9 cellular contexts compared by ENCODE assay signal in genomic region chr19:11191273-11191755, GRCh38. TPM values are rescaled to one million over a fixed set of nuclear protein-coding genes. Genes with fewer than 3 reads are reported as not detected.
DNase-seq lines count a peak whose midpoint lies in the region; ATAC-seq and TF ChIP-seq lines count a peak whose summit lies in the region.
"Had no signal": no experiment of that assay in that cellular context is flagged by ENCODE, and none has a peak within 500 bp of the region (broad histone marks: within the 10 kb centered on the region; RNA-seq: fewer than 3 reads in every experiment).

No MANE protein-coding gene starts in this region.

- WGBS in esophagus muscularis mucosa = 9% methylated on average over 8 of the region's 8 CpGs

- H3K9me3 ChIP-seq in Panc1 (ENCODE audit: control insufficient read depth, insufficient read depth, low read depth, low read length) (no peaks in the 10 kb centered on the region), esophagus muscularis mucosa (no peaks in the 10 kb centered on the region)
- no peaks in the 10 kb centered on the region for H3K9me3 ChIP-seq in CD4-positive, alpha-beta memory T cell (ENCODE audit: control insufficient read depth in 1 of 2, low read length in 2 of 2)

- H3K27ac ChIP-seq in Panc1 (ENCODE audit: low read length) (no peak overlapping the region), esophagus muscularis mucosa (replicated peaks in 1 of 4) (peak overlapping the region; percentile 89 to 98 (median 96))
- H3K27ac ChIP-seq in CD4-positive, alpha-beta memory T cell (ENCODE audit: low read depth, low read length) = no peak overlapping the region
- H3K27ac ChIP-seq: cardiac muscle cell had no signal

- H3K4me3 ChIP-seq in Panc1 (ENCODE audit: low read depth in 2 of 2, low read length in 2 of 2) = no peak overlapping the region
- peak overlapping the region; percentile 2 to 83 (median 44) for H3K4me3 ChIP-seq in esophagus muscularis mucosa
- H3K4me3 ChIP-seq in CD4-positive, alpha-beta memory T cell (ENCODE audit: low read length in 2 of 2) = no peak overlapping the region
- H3K4me3 ChIP-seq: cardiac muscle cell had no signal

- H3K9me3 Mint-ChIP-seq in osteocyte (ENCODE audit: unreplicated experiment) = no peaks in the 10 kb centered on the region
- H3K9me3 Mint-ChIP-seq in CD4-positive, alpha-beta memory T cell = no peaks in the 10 kb centered on the region

- H3K4me1 Mint-ChIP-seq in osteocyte (ENCODE audit: unreplicated experiment) = peaks cover 76% of the 10 kb centered on the region
- H3K4me1 Mint-ChIP-seq in CD4-positive, alpha-beta memory T cell = peaks cover 2 to 9% (median 5%) of the 10 kb centered on the region in 4 donors

- H3K4me1 ChIP-seq in Panc1 (ENCODE audit: control insufficient read depth, insufficient read depth, low read length) (peaks cover 9% of the 10 kb centered on the region), esophagus muscularis mucosa (peaks cover 91 to 100% (median 100%) of the 10 kb centered on the region in 4 donors)
- H3K4me1 ChIP-seq in CD4-positive, alpha-beta memory T cell (ENCODE audit: insufficient read depth, low read length) = peaks cover 7% of the 10 kb centered on the region

- H3K4me3 Mint-ChIP-seq in osteocyte (ENCODE audit: unreplicated experiment) = peak overlapping the region; percentile 62
- H3K4me3 Mint-ChIP-seq in CD4-positive, alpha-beta memory T cell = no peak overlapping the region

- intact Hi-C loops in Panc1 (cut with micrococcal nuclease; ENCODE audit: unreplicated experiment) = no loop called here
- intact Hi-C loops in esophagus muscularis mucosa (cut with DNase I) = no loop called here
- intact Hi-C loops in CD4-positive, alpha-beta memory T cell (cut with micrococcal nuclease) = no loop called here

- peaks cover 33% of the 10 kb centered on the region for H3K36me3 Mint-ChIP-seq in osteocyte (ENCODE audit: unreplicated experiment)
- H3K36me3 Mint-ChIP-seq in CD4-positive, alpha-beta memory T cell = no peaks in the 10 kb centered on the region

- TF ChIP-seq CTCF in Panc1 (IDR thresholded peaks at IDR 0.05) = no peak
- TF ChIP-seq CTCF in esophagus muscularis mucosa (IDR thresholded peaks at IDR 0.05) = no peak
- no peak for TF ChIP-seq CTCF in osteocyte (IDR thresholded peaks at IDR 0.05)

- DNase-seq in DMS 273 treated with DMSO at 0.1 percent for 48 hours (lab: John Stamatoyannopoulos, UW) (peak; percentile 40), Panc1 (ENCODE audit: low read depth, low spot score) (no peak), esophagus muscularis mucosa (ENCODE audit: extremely low spot score) (no peak), osteocyte (ENCODE audit: extremely low spot score, unreplicated experiment) (peak; percentile 89), ecto neural progenitor cell (ENCODE audit: low spot score) (no peak)
- no peak for DNase-seq in CD4-positive, alpha-beta memory T cell
- DNase-seq in activated CD4-positive, alpha-beta T cell treated with anti-CD3 and anti-CD28 coated beads, Interleukin-2, amount 50 U/mL, for 4 hours = no peak

- H3K36me3 ChIP-seq in Panc1 (ENCODE audit: control insufficient read depth, insufficient read depth, low read length) (no peaks in the 10 kb centered on the region), esophagus muscularis mucosa (peaks cover 34 to 77% (median 75%) of the 10 kb centered on the region in 4 donors)
- no peaks in the 10 kb centered on the region for H3K36me3 ChIP-seq in CD4-positive, alpha-beta memory T cell (ENCODE audit: insufficient read depth, low read length)

- in situ Hi-C loops in Panc1 (cut with HindIII; ENCODE audit: low pct_unique_long_range_greater_than_20kb, low sequenced_read_pairs) = no loop called here

- no TSS peak for BruUV-seq in Panc1 (replicated peaks; lab: Mats Ljungman, UMichigan)

- no peak for TF ChIP-seq EP300 in esophagus muscularis mucosa (IDR thresholded peaks at IDR 0.05)

- H3K27me3 ChIP-seq in Panc1 (ENCODE audit: control insufficient read depth, insufficient read depth, low read length) (no peaks in the 10 kb centered on the region), esophagus muscularis mucosa (no peaks in the 10 kb centered on the region)
- no peaks in the 10 kb centered on the region for H3K27me3 ChIP-seq in CD4-positive, alpha-beta memory T cell (ENCODE audit: insufficient read depth, low read length)
- H3K27me3 ChIP-seq: cardiac muscle cell had no signal

- POLR2A ChIA-PET in Panc1 (lab: Charles Lee) = no interaction called here
- POLR2A ChIA-PET in CD4-positive, alpha-beta memory T cell (lab: Charles Lee; ENCODE audit: partially characterized antibody) = no interaction called here

- H3K27ac Mint-ChIP-seq in osteocyte (ENCODE audit: unreplicated experiment) = peak overlapping the region; percentile 86
- no peak overlapping the region for H3K27ac Mint-ChIP-seq in CD4-positive, alpha-beta memory T cell

- CTCF ChIA-PET in Panc1 (lab: Charles Lee) = no interaction called here
- CTCF ChIA-PET in CD4-positive, alpha-beta memory T cell (lab: Charles Lee; ENCODE audit: partially characterized antibody) = no interaction called here

- peak; percentile 78 for ATAC-seq in Panc1
- ATAC-seq in GM21423 (IDR thresholded peaks at IDR 0.05; ENCODE audit: unreplicated experiment) = no peak

- no peak for TF ChIP-seq POLR2A in esophagus muscularis mucosa (IDR thresholded peaks at IDR 0.05; ENCODE audit: low read depth)

- H3K27me3 Mint-ChIP-seq in osteocyte (ENCODE audit: unreplicated experiment) = no peaks in the 10 kb centered on the region
- peaks cover 2% of the 10 kb centered on the region in 2 donors for H3K27me3 Mint-ChIP-seq in CD4-positive, alpha-beta memory T cell

RNA-seq across cellular contexts. Expression of gene KANK2, which starts 6.0 kb away (rescaled TPM):
- total RNA-seq in Panc1 (2021; ENCODE audit: unreplicated experiment) = 121 TPM
- polyA plus RNA-seq in Panc1 (2012; ENCODE audit: insufficient read length) = 199 TPM
- total RNA-seq in esophagus muscularis mucosa = 1,000 to 10,000 TPM; 1,125 to 1,746 (median 1,157) TPM
- total RNA-seq in osteocyte = 386 and 387 TPM in 2 replicates
- under 1 TPM; 0.39 to 0.52 TPM for total RNA-seq in CD4-positive, alpha-beta memory T cell
- polyA plus RNA-seq in CD4-positive, alpha-beta memory T cell = under 1 TPM in 1 of 2 donors, not detected in 1; 0.17 TPM

RNA-seq across cellular contexts. Expression of gene SPC24, which starts 35.7 kb away (rescaled TPM):
- total RNA-seq in Panc1 (2021; ENCODE audit: unreplicated experiment) = 50.6 TPM
- 26.9 TPM for polyA plus RNA-seq in Panc1 (2012; ENCODE audit: insufficient read length)
- 1 to 10 TPM; 1.4 to 6.6 (median 3.4) TPM for total RNA-seq in esophagus muscularis mucosa
- total RNA-seq in osteocyte = 11.9 and 13.5 TPM in 2 replicates
- total RNA-seq in CD4-positive, alpha-beta memory T cell = 1 to 10 TPM in 1 of 2 experiments, under 1 TPM in 1; 0.84 to 1.9 TPM
- under 1 TPM in 1 of 2 donors, not detected in 1; 0.32 TPM for polyA plus RNA-seq in CD4-positive, alpha-beta memory T cell

RNA-seq across cellular contexts. Expression of gene ANGPTL8, which starts 48.1 kb away (rescaled TPM):
- not detected for total RNA-seq in Panc1 (2021; ENCODE audit: unreplicated experiment)
- 0.64 TPM for polyA plus RNA-seq in Panc1 (2012; ENCODE audit: insufficient read length)
- 1 to 10 TPM in 1 of 4 donors, not detected in 3; 2.0 TPM for total RNA-seq in esophagus muscularis mucosa
- not detected in 2 replicates for total RNA-seq in osteocyte
- total RNA-seq in CD4-positive, alpha-beta memory T cell = not detected
- polyA plus RNA-seq in CD4-positive, alpha-beta memory T cell = not detected
- total RNA-seq: cardiac muscle cell had no signal

Comparison
In these comparisons a context has a peak if more than half of its experiments do, and no peak if none do; other contexts are left out.
1. DNase-seq: peak in DMS 273 treated with DMSO at 0.1 percent for 48 hours (single experiment) and osteocyte (single experiment); none in Panc1 (single experiment), esophagus muscularis mucosa (single experiment), CD4-positive, alpha-beta memory T cell (0 of 5), ecto neural progenitor cell (single experiment) and activated CD4-positive, alpha-beta T cell treated with anti-CD3 and anti-CD28 coated beads, Interleukin-2, amount 50 U/mL, for 4 hours (0 of 2).
2. H3K27ac ChIP-seq: peak in esophagus muscularis mucosa (4 of 4); none in Panc1 (single experiment) and CD4-positive, alpha-beta memory T cell (single experiment).
3. H3K4me3 ChIP-seq: peak in esophagus muscularis mucosa (4 of 4); none in Panc1 (0 of 2) and CD4-positive, alpha-beta memory T cell (0 of 2).
4. RNA of gene KANK2, which starts 6.0 kb away (total RNA-seq): 1,125 to 1,746 TPM in esophagus muscularis mucosa, 386 to 387 TPM in osteocyte and 121 TPM in Panc1 (single experiment); 0.39 to 0.52 TPM in CD4-positive, alpha-beta memory T cell; every median in the first group is over 10 times any median in the second.